In the genomic region with DNA sequence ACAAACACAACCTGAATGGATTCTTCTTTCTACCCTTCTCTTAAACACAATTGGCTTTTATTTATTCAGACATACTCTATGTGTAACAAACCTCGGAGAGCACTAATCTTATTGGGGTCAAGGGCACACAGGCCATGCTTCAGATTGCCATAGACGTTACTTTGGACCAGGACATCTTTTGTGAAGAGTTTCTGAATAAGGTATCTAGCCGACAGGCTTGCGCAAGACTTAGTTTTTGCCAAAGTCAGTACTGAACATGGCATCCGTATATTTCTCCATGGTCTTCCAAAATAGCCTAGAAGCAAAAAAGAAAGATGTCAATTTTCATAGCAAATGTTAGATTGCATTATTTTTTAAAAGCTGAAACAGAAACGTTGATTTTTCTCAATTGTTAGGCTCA, we compare ENCODE assay signal across 10 cellular contexts. TPM values are rescaled to one million over a fixed set of nuclear protein-coding genes. Genes with fewer than 3 reads are reported as not detected.
"Had no signal": no experiment of that assay in that cellular context is flagged by ENCODE, and none has a peak within 500 bp of the region (broad histone marks: within the 10 kb centered on the region; RNA-seq: fewer than 3 reads in every experiment).

No MANE protein-coding gene starts in this region.

- ATAC-seq: GM23338, HCT116 had no signal

- H3K4me2 ChIP-seq: GM23338, KMS-11 had no signal

- H3K9me3 Mint-ChIP-seq: GM23338, HFFc6 had no signal

- DNase-seq: H7, HFFc6, KBM-7 had no signal

- H3K27ac ChIP-seq: KMS-11 had no signal

- H3K4me3 Mint-ChIP-seq: GM23338, HFFc6 had no signal

- H3K27ac Mint-ChIP-seq: GM23338, HFFc6 had no signal

- H3K4me1 ChIP-seq: HAP-1 had no signal

- H3K9ac ChIP-seq: KMS-11 had no signal

- FAIRE-seq: HTR-8/SVneo had no signal

- H3K36me3 ChIP-seq: HAP-1 had no signal

- H2AFZ ChIP-seq: GM23338 had no signal

- H3K9me3 ChIP-seq: HAP-1 had no signal

- H3K4me3 ChIP-seq: GM23338, HAP-1 had no signal

RNA-seq across cellular contexts. Expression of a gene that starts 49.8 kb away (rescaled TPM):
- total RNA-seq: GM23338, H4, H7, HFFc6, HT-29 had no signal
- polyA plus RNA-seq: GM23338 had no signal
